9 cellular contexts compared by ENCODE assay signal in the genomic region with DNA sequence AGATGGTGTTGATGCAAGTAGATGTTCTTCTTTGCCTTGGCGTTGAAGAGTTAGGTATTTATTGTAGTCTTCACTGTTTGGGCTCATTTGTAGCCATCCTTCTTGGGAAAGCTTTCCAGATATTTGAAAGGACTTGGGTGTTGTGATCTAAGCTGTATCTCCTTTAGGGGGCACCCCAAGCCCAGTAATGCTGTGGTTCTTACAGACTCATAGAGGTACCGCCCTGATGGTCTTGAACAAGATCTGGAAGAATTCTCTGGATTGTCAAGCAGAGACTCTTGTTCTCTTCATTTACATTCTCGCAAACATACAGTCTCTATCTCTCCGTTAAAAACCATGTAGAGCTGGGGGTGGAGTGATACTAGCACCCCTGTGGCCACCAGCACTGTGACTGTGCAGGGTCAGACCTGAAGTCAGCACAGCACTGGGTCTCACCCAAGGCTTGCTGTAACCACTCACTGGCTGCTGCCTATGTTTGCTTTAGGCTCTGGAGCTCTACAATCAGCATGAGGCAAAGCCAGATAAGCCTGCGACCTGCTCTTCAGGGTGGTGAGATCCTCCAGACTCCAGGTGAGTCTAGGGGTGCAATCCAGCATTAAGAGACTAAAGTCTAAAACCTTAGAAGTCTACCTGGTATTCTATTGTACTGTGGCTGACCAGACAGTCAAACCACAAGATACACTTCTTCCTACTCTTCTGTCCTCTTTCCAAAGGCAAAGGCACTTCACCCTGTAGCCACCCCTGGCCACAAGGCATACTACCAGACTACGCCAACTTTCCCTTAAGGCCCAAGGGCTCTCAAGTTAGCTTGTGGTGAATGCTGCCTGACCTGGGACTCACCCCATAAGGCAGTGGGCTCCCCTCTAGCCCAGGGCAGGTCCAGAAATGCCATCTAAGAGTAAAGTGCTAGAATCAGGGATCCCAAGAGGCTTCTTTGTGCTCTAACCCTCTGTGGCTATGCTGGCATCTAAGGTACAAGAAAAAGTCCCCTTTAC.
A peak's percentile ranks its signal among the peaks of the same experiment; 100 is the strongest.
DNase-seq lines count a peak whose midpoint lies in the region; ATAC-seq lines count a peak whose summit lies in the region.
"Had no signal": no experiment of that assay in that cellular context is flagged by ENCODE, and none has a peak within 500 bp of the region (broad histone marks: within the 10 kb centered on the region; RNA-seq: fewer than 3 reads in every experiment).

No MANE protein-coding gene starts in this region.

- H2AK5ac ChIP-seq in mesenchymal stem cell (ENCODE audit: low read length, severe bottlenecking) = no peak overlapping the region

- no peaks in the 10 kb centered on the region for H3K79me1 ChIP-seq in mesenchymal stem cell (replicated peaks; ENCODE audit: low read length, poor library complexity, severe bottlenecking)

- H3K18ac ChIP-seq in mesenchymal stem cell (ENCODE audit: low read depth in 1 of 2, low read length in 2 of 2) = no peak overlapping the region

- H3K4me3 Mint-ChIP-seq in activated CD8-positive, alpha-beta T cell treated with anti-CD3 and anti-CD28 coated beads, Interleukin-2, amount 10 ng/mL, durations not matched to agents 7 days and 5 days = no peak overlapping the region
- H3K4me3 Mint-ChIP-seq: activated naive CD8-positive, alpha-beta T cell treated with anti-CD3 and anti-CD28 coated beads, Interleukin-2, amount 10 ng/mL, durations not matched to agents 7 days and 5 days had no signal

- peak; percentile 61 for DNase-seq in NCI-H82 (lab: John Stamatoyannopoulos, UW)
- no peak for DNase-seq in NCI-H82 treated with DMSO at 0.1 percent for 48 hours (lab: John Stamatoyannopoulos, UW; ENCODE audit: unreplicated experiment)
- peak; percentile 24 for DNase-seq in activated CD8-positive, alpha-beta T cell treated with anti-CD3 and anti-CD28 coated beads, Interleukin-2, amount 10 ng/mL, durations not matched to agents 7 days and 5 days
- DNase-seq in mesenchymal stem cell = peak; percentile 78
- DNase-seq in stimulated activated naive CD4-positive, alpha-beta T cell (lab: John Stamatoyannopoulos, UW) = no peak
- DNase-seq: activated naive CD8-positive, alpha-beta T cell treated with anti-CD3 and anti-CD28 coated beads, Interleukin-2, amount 10 ng/mL, durations not matched to agents 7 days and 5 days had no signal

- ATAC-seq in HG03354 (IDR thresholded peaks at IDR 0.05; ENCODE audit: poor library complexity, severe bottlenecking, unreplicated experiment) (peak; percentile 56), HG03108 (IDR thresholded peaks at IDR 0.05; ENCODE audit: unreplicated experiment) (no peak), HG02981 (IDR thresholded peaks at IDR 0.05; ENCODE audit: unreplicated experiment) (no peak)
- ATAC-seq in activated CD8-positive, alpha-beta T cell treated with anti-CD3 and anti-CD28 coated beads, Interleukin-2, amount 10 ng/mL, durations not matched to agents 7 days and 5 days = no peak

- CTCF ChIA-PET in activated CD8-positive, alpha-beta T cell treated with anti-CD3 and anti-CD28 coated beads, Interleukin-2, amount 10 ng/mL, durations not matched to agents 7 days and 5 days (lab: Charles Lee) = interaction anchor here (0.9 to 1.0 kb wide), 2 partner anchors 189 to 458 kb away, joined by 3 to 4 read pairs; no protein-coding TSS in a partner anchor

- H3K27ac ChIP-seq in mesenchymal stem cell (ENCODE audit: low read length, poor library complexity, severe bottlenecking) = no peak overlapping the region

- no peak overlapping the region for H3K4me2 ChIP-seq in mesenchymal stem cell (ENCODE audit: low read length, poor library complexity, severe bottlenecking)

- POLR2A ChIA-PET in activated CD8-positive, alpha-beta T cell treated with anti-CD3 and anti-CD28 coated beads, Interleukin-2, amount 10 ng/mL, durations not matched to agents 7 days and 5 days (lab: Charles Lee) = no interaction called here

- no peak overlapping the region for H3K4ac ChIP-seq in mesenchymal stem cell (ENCODE audit: low read depth in 1 of 2, low read length in 2 of 2)

- peak overlapping the region in 1 of 2 experiments; percentile 49 for H2BK12ac ChIP-seq in mesenchymal stem cell (ENCODE audit: low read length in 2 of 2)

- no peak overlapping the region for H2AFZ ChIP-seq in mesenchymal stem cell (ENCODE audit: low read depth, low read length)

- no peak overlapping the region for H4K91ac ChIP-seq in mesenchymal stem cell (ENCODE audit: low read length)

- H3K36me3 Mint-ChIP-seq in activated CD8-positive, alpha-beta T cell treated with anti-CD3 and anti-CD28 coated beads, Interleukin-2, amount 10 ng/mL, durations not matched to agents 7 days and 5 days (ENCODE audit: low read depth) = no peaks in the 10 kb centered on the region
- H3K36me3 Mint-ChIP-seq: activated naive CD8-positive, alpha-beta T cell treated with anti-CD3 and anti-CD28 coated beads, Interleukin-2, amount 10 ng/mL, durations not matched to agents 7 days and 5 days had no signal

- no peaks in the 10 kb centered on the region for H3K9me3 Mint-ChIP-seq in activated CD8-positive, alpha-beta T cell treated with anti-CD3 and anti-CD28 coated beads, Interleukin-2, amount 10 ng/mL, durations not matched to agents 7 days and 5 days (ENCODE audit: insufficient read depth)
- H3K9me3 Mint-ChIP-seq: activated naive CD8-positive, alpha-beta T cell treated with anti-CD3 and anti-CD28 coated beads, Interleukin-2, amount 10 ng/mL, durations not matched to agents 7 days and 5 days had no signal

- H3K9me3 ChIP-seq in mesenchymal stem cell (ENCODE audit: control insufficient read depth, low read length) = no peaks in the 10 kb centered on the region

- H3K4me1 Mint-ChIP-seq in activated CD8-positive, alpha-beta T cell treated with anti-CD3 and anti-CD28 coated beads, Interleukin-2, amount 10 ng/mL, durations not matched to agents 7 days and 5 days (ENCODE audit: low read depth) = no peaks in the 10 kb centered on the region
- H3K4me1 Mint-ChIP-seq: activated naive CD8-positive, alpha-beta T cell treated with anti-CD3 and anti-CD28 coated beads, Interleukin-2, amount 10 ng/mL, durations not matched to agents 7 days and 5 days had no signal

- no peak overlapping the region for H3K23ac ChIP-seq in mesenchymal stem cell (ENCODE audit: low read length in 2 of 2)

- no peak overlapping the region for H3K27ac Mint-ChIP-seq in activated CD8-positive, alpha-beta T cell treated with anti-CD3 and anti-CD28 coated beads, Interleukin-2, amount 10 ng/mL, durations not matched to agents 7 days and 5 days
- H3K27ac Mint-ChIP-seq: activated naive CD8-positive, alpha-beta T cell treated with anti-CD3 and anti-CD28 coated beads, Interleukin-2, amount 10 ng/mL, durations not matched to agents 7 days and 5 days had no signal

- H2BK15ac ChIP-seq in mesenchymal stem cell (ENCODE audit: low read depth, poor library complexity, severe bottlenecking) = no peak overlapping the region

- no peak overlapping the region for H3K14ac ChIP-seq in mesenchymal stem cell (ENCODE audit: low read length in 2 of 2)

- H2BK120ac ChIP-seq in mesenchymal stem cell (ENCODE audit: low read depth, low read length) = no peak overlapping the region

- H3K36me3 ChIP-seq in mesenchymal stem cell (ENCODE audit: control insufficient read depth in 1 of 2, insufficient read depth in 2 of 2, low read depth in 1 of 2, low read length in 2 of 2) = no peaks in the 10 kb centered on the region

- 81% methylated on average over 6 of the region's 6 CpGs for WGBS in mesenchymal stem cell

- H2BK5ac ChIP-seq in mesenchymal stem cell (ENCODE audit: low read depth, low read length, poor library complexity, severe bottlenecking) = no peak overlapping the region

- no peaks in the 10 kb centered on the region for H3K4me1 ChIP-seq in mesenchymal stem cell (ENCODE audit: control insufficient read depth, insufficient read depth, low read depth, low read length)

- no peak overlapping the region for H3K4me3 ChIP-seq in mesenchymal stem cell (ENCODE audit: insufficient read depth in 1 of 2, low read depth in 1 of 2, low read length in 2 of 2)

- H3K9ac ChIP-seq in mesenchymal stem cell (ENCODE audit: low read length) = peak overlapping the region; percentile 20

- H3K27me3 Mint-ChIP-seq in activated CD8-positive, alpha-beta T cell treated with anti-CD3 and anti-CD28 coated beads, Interleukin-2, amount 10 ng/mL, durations not matched to agents 7 days and 5 days (ENCODE audit: low read depth) = no peaks in the 10 kb centered on the region
- H3K27me3 Mint-ChIP-seq: activated naive CD8-positive, alpha-beta T cell treated with anti-CD3 and anti-CD28 coated beads, Interleukin-2, amount 10 ng/mL, durations not matched to agents 7 days and 5 days had no signal

- H3K27me3 ChIP-seq in mesenchymal stem cell (ENCODE audit: control insufficient read depth in 1 of 2, insufficient read depth in 1 of 2, low read length in 2 of 2) = no peaks in the 10 kb centered on the region

- no peak overlapping the region for H4K8ac ChIP-seq in mesenchymal stem cell (ENCODE audit: low read length)

Comparison
In these comparisons a context has a peak if more than half of its experiments do, and no peak if none do; other contexts are left out.
1. DNase-seq: peak in NCI-H82 (single experiment), activated CD8-positive, alpha-beta T cell treated with anti-CD3 and anti-CD28 coated beads, Interleukin-2, amount 10 ng/mL, durations not matched to agents 7 days and 5 days (single experiment) and mesenchymal stem cell (single experiment); none in NCI-H82 treated with DMSO at 0.1 percent for 48 hours (single experiment) and stimulated activated naive CD4-positive, alpha-beta T cell (0 of 6).